ENCODE assay signal across 11 cellular contexts in genomic region chr12:30965613-30965985, GRCh38. TPM values are rescaled to one million over a fixed set of nuclear protein-coding genes. Genes with fewer than 3 reads are reported as not detected.
A peak's percentile ranks its signal among the peaks of the same experiment; 100 is the strongest.
DNase-seq lines count a peak whose midpoint lies in the region; ATAC-seq and TF ChIP-seq lines count a peak whose summit lies in the region.
"Had no signal": no experiment of that assay in that cellular context is flagged by ENCODE, and none has a peak within 500 bp of the region (broad histone marks: within the 10 kb centered on the region; RNA-seq: fewer than 3 reads in every experiment).

No MANE protein-coding gene starts in this region.

- no peaks in the 10 kb centered on the region for H3K9me3 ChIP-seq in mesenchymal stem cell (ENCODE audit: control insufficient read depth, low read length)

- no peak overlapping the region for H3K14ac ChIP-seq in mesenchymal stem cell (ENCODE audit: low read length in 2 of 2)

- H3K27ac ChIP-seq in mesenchymal stem cell (ENCODE audit: low read length, poor library complexity, severe bottlenecking), result no peak overlapping the region

- H2AFZ ChIP-seq in mesenchymal stem cell (ENCODE audit: low read depth, low read length), result no peak overlapping the region

- no peaks in the 10 kb centered on the region for H3K36me3 Mint-ChIP-seq in natural killer cell treated with Interleukin-12 subunit alpha and Interleukin-12 subunit beta and Interleukin-15 and Interleukin-18, amount 100 ng/mL, for 72 hours

- H3K27ac Mint-ChIP-seq in natural killer cell treated with Interleukin-12 subunit alpha and Interleukin-12 subunit beta and Interleukin-15 and Interleukin-18, amount 100 ng/mL, for 72 hours, result no peak overlapping the region
- H3K27ac Mint-ChIP-seq: T-helper 2 cell treated with Interferon-gamma antibody and Interleukin-4, amounts not matched to agents 5 μg/mL and 100 μg/mL, for 36 hours had no signal

- peaks cover 3% of the 10 kb centered on the region for H3K4me1 ChIP-seq in mesenchymal stem cell (ENCODE audit: control insufficient read depth, insufficient read depth, low read depth, low read length)

- no peak overlapping the region for H3K23ac ChIP-seq in mesenchymal stem cell (ENCODE audit: low read length in 2 of 2)

- no peak overlapping the region for H3K4me3 Mint-ChIP-seq in natural killer cell treated with Interleukin-12 subunit alpha and Interleukin-12 subunit beta and Interleukin-15 and Interleukin-18, amount 100 ng/mL, for 72 hours
- H3K4me3 Mint-ChIP-seq: nephron; T-helper 2 cell treated with Interferon-gamma antibody and Interleukin-4, amounts not matched to agents 5 μg/mL and 100 μg/mL, for 36 hours had no signal

- no peak overlapping the region for H2BK15ac ChIP-seq in mesenchymal stem cell (ENCODE audit: low read depth, poor library complexity, severe bottlenecking)

- no peaks in the 10 kb centered on the region for H3K36me3 ChIP-seq in mesenchymal stem cell (ENCODE audit: control insufficient read depth in 1 of 2, insufficient read depth in 2 of 2, low read depth in 1 of 2, low read length in 2 of 2)

- H3K4me3 ChIP-seq in choroid plexus epithelial cell (ENCODE audit: low read depth, low read length), result no peak overlapping the region
- no peak overlapping the region for H3K4me3 ChIP-seq in mesenchymal stem cell (ENCODE audit: insufficient read depth in 1 of 2, low read depth in 1 of 2, low read length in 2 of 2)

- no peak overlapping the region for H3K4ac ChIP-seq in mesenchymal stem cell (ENCODE audit: low read depth in 1 of 2, low read length in 2 of 2)

- H3K27me3 ChIP-seq in mesenchymal stem cell (ENCODE audit: control insufficient read depth in 1 of 2, insufficient read depth in 1 of 2, low read length in 2 of 2), result peaks cover 50 to 59% of the 10 kb centered on the region in 2 experiments

- H2BK120ac ChIP-seq in mesenchymal stem cell (ENCODE audit: low read depth, low read length), result no peak overlapping the region

- H3K79me1 ChIP-seq in mesenchymal stem cell (replicated peaks; ENCODE audit: low read length, poor library complexity, severe bottlenecking), result no peaks in the 10 kb centered on the region

- H3K4me1 Mint-ChIP-seq in natural killer cell treated with Interleukin-12 subunit alpha and Interleukin-12 subunit beta and Interleukin-15 and Interleukin-18, amount 100 ng/mL, for 72 hours (ENCODE audit: low read depth in 2 of 2), result no peaks in the 10 kb centered on the region

- H3K18ac ChIP-seq in mesenchymal stem cell (ENCODE audit: low read depth in 1 of 2, low read length in 2 of 2), result no peak overlapping the region

- H2BK5ac ChIP-seq in mesenchymal stem cell (ENCODE audit: low read depth, low read length, poor library complexity, severe bottlenecking), result no peak overlapping the region

- 86% methylated on average over 11 of the region's 11 CpGs for WGBS in mesenchymal stem cell

- H2BK12ac ChIP-seq in mesenchymal stem cell (ENCODE audit: low read length in 2 of 2), result no peak overlapping the region

- no peak overlapping the region for H4K8ac ChIP-seq in mesenchymal stem cell (ENCODE audit: low read length)

- no peaks in the 10 kb centered on the region for H3K9me3 Mint-ChIP-seq in natural killer cell treated with Interleukin-12 subunit alpha and Interleukin-12 subunit beta and Interleukin-15 and Interleukin-18, amount 100 ng/mL, for 72 hours
- H3K9me3 Mint-ChIP-seq: nephron; T-helper 2 cell treated with Interferon-gamma antibody and Interleukin-4, amounts not matched to agents 5 μg/mL and 100 μg/mL, for 36 hours had no signal

- H3K9ac ChIP-seq in mesenchymal stem cell (ENCODE audit: low read length), result no peak overlapping the region

- H3K4me2 ChIP-seq in mesenchymal stem cell (ENCODE audit: low read length, poor library complexity, severe bottlenecking), result no peak overlapping the region

- ATAC-seq in HG03565 (IDR thresholded peaks at IDR 0.05; ENCODE audit: unreplicated experiment), result no peak
- ATAC-seq in natural killer cell treated with Interleukin-12 subunit alpha and Interleukin-12 subunit beta and Interleukin-15 and Interleukin-18, amount 100 ng/mL, for 72 hours, result no peak

- no peak overlapping the region for H4K91ac ChIP-seq in mesenchymal stem cell (ENCODE audit: low read length)

- H3K27me3 Mint-ChIP-seq in natural killer cell treated with Interleukin-12 subunit alpha and Interleukin-12 subunit beta and Interleukin-15 and Interleukin-18, amount 100 ng/mL, for 72 hours, result peaks cover 0 to 2% of the 10 kb centered on the region in 2 donors

- H2AK5ac ChIP-seq in mesenchymal stem cell (ENCODE audit: low read length, severe bottlenecking), result no peak overlapping the region

- TF ChIP-seq CTCF in choroid plexus epithelial cell (conservative IDR thresholded peaks at IDR 0.05; ENCODE audit: low read depth, low read length), result peak; percentile 50

- peak; percentile 63 for DNase-seq in ELF-1 (ENCODE audit: low read depth, low spot score)
- peak; percentile 34 for DNase-seq in M059J (ENCODE audit: low read depth)
- DNase-seq in choroid plexus epithelial cell (ENCODE audit: low read depth), result peak; percentile 21
- DNase-seq in mesenchymal stem cell, result peak; percentile 3
- DNase-seq in hippocampal formation (lab: John Stamatoyannopoulos, UW), result no peak
- no peak for DNase-seq in natural killer cell treated with Interleukin-12 subunit alpha and Interleukin-12 subunit beta and Interleukin-15 and Interleukin-18, amount 100 ng/mL, for 72 hours (ENCODE audit: low spot score)
- no peak for DNase-seq in activated naive CD4-positive, alpha-beta T cell treated with anti-CD3 and anti-CD28 coated beads, Interleukin-2, amount 50 U/mL, for 16 hours
- DNase-seq: stimulated activated CD4-positive, alpha-beta T cell treated with anti-CD3 and anti-CD28 coated beads, Interleukin-12 subunit alpha, Interleukin-12 subunit beta, amount 100 ng/mL, for 4 hours had no signal

RNA-seq across cellular contexts. Expression of gene TSPAN11, which starts 39.1 kb away (rescaled TPM):
- 0.39 and 0.44 TPM in 2 replicates for total RNA-seq in M059J (2014; rRNA removed; shearing (Covaris generic))
- 2.3 TPM for polyA plus RNA-seq in mesenchymal stem cell (2013, experiment 1 of 2)
- 2.1 TPM for polyA plus RNA-seq in mesenchymal stem cell (2013, experiment 2 of 2)
- total RNA-seq in natural killer cell treated with Interleukin-12 subunit alpha and Interleukin-12 subunit beta and Interleukin-15 and Interleukin-18, amount 100 ng/mL, for 72 hours, result not detected

Comparison
In these comparisons a context has a peak if more than half of its experiments do, and no peak if none do; other contexts are left out.
1. DNase-seq: peak in ELF-1 (single experiment), M059J (single experiment), choroid plexus epithelial cell (single experiment) and mesenchymal stem cell (single experiment); none in hippocampal formation (0 of 2), natural killer cell treated with Interleukin-12 subunit alpha and Interleukin-12 subunit beta and Interleukin-15 and Interleukin-18, amount 100 ng/mL, for 72 hours (single experiment) and activated naive CD4-positive, alpha-beta T cell treated with anti-CD3 and anti-CD28 coated beads, Interleukin-2, amount 50 U/mL, for 16 hours (single experiment).